10 cellular contexts compared by ENCODE assay signal in genomic region chr10:61286695-61287094, GRCh38.
DNase-seq lines count a peak whose midpoint lies in the region; ATAC-seq and TF ChIP-seq lines count a peak whose summit lies in the region.
"Had no signal": no experiment of that assay in that cellular context is flagged by ENCODE, and none has a peak within 500 bp of the region (broad histone marks: within the 10 kb centered on the region; RNA-seq: fewer than 3 reads in every experiment).

No MANE protein-coding gene starts in this region.

- H3K4me3 ChIP-seq in BE2C (ENCODE audit: low read depth, low read length): no peak overlapping the region
- H3K4me3 ChIP-seq in SJCRH30: no peak overlapping the region

- peak overlapping the region; percentile 82 for H3K27ac Mint-ChIP-seq in T-helper 2 cell treated with Interferon-gamma antibody and Interleukin-4, amounts not matched to agents 5 μg/mL and 100 μg/mL, for 36 hours
- H3K27ac Mint-ChIP-seq: activated naive CD8-positive, alpha-beta T cell had no signal

- peak; percentile 39 for DNase-seq in GDM1 (lab: John Stamatoyannopoulos, UW)
- peak; percentile 34 for DNase-seq in T-helper 2 cell treated with Interferon-gamma antibody and Interleukin-4, amounts not matched to agents 5 μg/mL and 100 μg/mL, for 36 hours (ENCODE audit: low spot score)
- no peak for DNase-seq in BE2C
- no peak for DNase-seq in SJCRH30
- DNase-seq in dermis blood vessel endothelial cell: no peak
- no peak for DNase-seq in omental fat pad (ENCODE audit: low spot score)
- DNase-seq: hypothalamus had no signal

- peak overlapping the region; percentile 71 for H3K4me3 Mint-ChIP-seq in T-helper 2 cell treated with Interferon-gamma antibody and Interleukin-4, amounts not matched to agents 5 μg/mL and 100 μg/mL, for 36 hours
- H3K4me3 Mint-ChIP-seq: activated naive CD8-positive, alpha-beta T cell had no signal

- H3K4me1 Mint-ChIP-seq in T-helper 2 cell treated with Interferon-gamma antibody and Interleukin-4, amounts not matched to agents 5 μg/mL and 100 μg/mL, for 36 hours (ENCODE audit: low read depth): peaks cover 43% of the 10 kb centered on the region

- H3K36me3 ChIP-seq in BE2C: no peaks in the 10 kb centered on the region
- no peaks in the 10 kb centered on the region for H3K36me3 ChIP-seq in SJCRH30

- ATAC-seq in GM19324 (IDR thresholded peaks at IDR 0.05; ENCODE audit: low FRiP score, unreplicated experiment) (peak; percentile 100), HG03064 (IDR thresholded peaks at IDR 0.05; ENCODE audit: low read depth, unreplicated experiment) (peak; percentile 100), omental fat pad (ENCODE audit: low FRiP score) (no peak)

- H3K27me3 ChIP-seq in BE2C (no peaks in the 10 kb centered on the region), SJCRH30 (no peaks in the 10 kb centered on the region)

- H3K9me3 Mint-ChIP-seq in T-helper 2 cell treated with Interferon-gamma antibody and Interleukin-4, amounts not matched to agents 5 μg/mL and 100 μg/mL, for 36 hours: peaks cover 34% of the 10 kb centered on the region

- H3K4me1 ChIP-seq in BE2C (no peaks in the 10 kb centered on the region), SJCRH30 (0 out of 2 replicates have a peak, but pooled peaks cover 3% of the 10 kb centered on the region)

- H3K9me3 ChIP-seq in BE2C (no peaks in the 10 kb centered on the region), SJCRH30 (replicated peaks) (no peaks in the 10 kb centered on the region)

- H3K27me3 Mint-ChIP-seq in T-helper 2 cell treated with Interferon-gamma antibody and Interleukin-4, amounts not matched to agents 5 μg/mL and 100 μg/mL, for 36 hours (ENCODE audit: low read depth): peaks cover 17% of the 10 kb centered on the region
- H3K27me3 Mint-ChIP-seq: activated naive CD8-positive, alpha-beta T cell had no signal

- TF ChIP-seq CTCF in BE2C (IDR thresholded peaks at IDR 0.05; ENCODE audit: low read depth, low read length) (no peak), omental fat pad (IDR thresholded peaks at IDR 0.05) (no peak)

- H3K36me3 Mint-ChIP-seq in T-helper 2 cell treated with Interferon-gamma antibody and Interleukin-4, amounts not matched to agents 5 μg/mL and 100 μg/mL, for 36 hours (ENCODE audit: low read depth): peaks cover 11% of the 10 kb centered on the region
- H3K36me3 Mint-ChIP-seq: activated naive CD8-positive, alpha-beta T cell had no signal

- H3K27ac ChIP-seq in SJCRH30: no peak overlapping the region

Comparison
In these comparisons a context has a peak if more than half of its experiments do, and no peak if none do; other contexts are left out.
1. DNase-seq: peak in GDM1 (single experiment) and T-helper 2 cell treated with Interferon-gamma antibody and Interleukin-4, amounts not matched to agents 5 μg/mL and 100 μg/mL, for 36 hours (single experiment); none in BE2C (single experiment), SJCRH30 (0 of 2), dermis blood vessel endothelial cell (single experiment) and omental fat pad (single experiment).